Comparison of ENCODE assay signal across 8 cellular contexts in genomic region chr5:129852747-129853352, GRCh38. TPM values are rescaled to one million over a fixed set of nuclear protein-coding genes. Genes with fewer than 3 reads are reported as not detected.
DNase-seq lines count a peak whose midpoint lies in the region; ATAC-seq, FAIRE-seq and TF ChIP-seq lines count a peak whose summit lies in the region.

No MANE protein-coding gene starts in this region.

- DNase-seq in D721Med (ENCODE audit: insufficient read length, low spot score), result no peak
- DNase-seq in RKO (ENCODE audit: low spot score), result peak; percentile 64
- DNase-seq in activated T-helper 9 cell treated with anti-CD3 and anti-CD28 coated beads, Interleukin-2, amount 50 U/mL, for 16 hours (ENCODE audit: low read depth), result peak; percentile 48
- DNase-seq in ovary, result peak; percentile 28 to 64 (median 57)
- DNase-seq in type B pancreatic cell (ENCODE audit: extremely low spot score, unreplicated experiment), result peak; percentile 77

- no peaks in the 10 kb centered on the region for H3K36me3 Mint-ChIP-seq in type B pancreatic cell

- TF ChIP-seq EP300 in gastroesophageal sphincter (IDR thresholded peaks at IDR 0.05) (no peak), ovary (IDR thresholded peaks at IDR 0.05) (no peak)

- H3K27ac ChIP-seq in gastroesophageal sphincter, result no peak overlapping the region
- H3K27ac ChIP-seq in ovary, result no peak overlapping the region

- no peaks in the 10 kb centered on the region for H3K4me1 ChIP-seq in gastroesophageal sphincter
- H3K4me1 ChIP-seq in ovary (ENCODE audit: insufficient read depth), result no peaks in the 10 kb centered on the region

- intact Hi-C loops in ovary (cut with DNase I), result no loop called here

- H3K27ac Mint-ChIP-seq in type B pancreatic cell, result no peak overlapping the region

- H3K36me3 ChIP-seq in gastroesophageal sphincter (no peaks in the 10 kb centered on the region), ovary (no peaks in the 10 kb centered on the region)

- H3K4me3 ChIP-seq in gastroesophageal sphincter (no peak overlapping the region), ovary (no peak overlapping the region)

- H3K4me3 Mint-ChIP-seq in type B pancreatic cell, result no peak overlapping the region

- H3K9me3 Mint-ChIP-seq in type B pancreatic cell, result no peaks in the 10 kb centered on the region

- TF ChIP-seq CTCF in D721Med (IDR thresholded peaks at IDR 0.05; ENCODE audit: insufficient read depth, missing control alignments) (peak; percentile 97), gastroesophageal sphincter (IDR thresholded peaks at IDR 0.05) (peak; percentile 51 to 86 (median 76)), ovary (IDR thresholded peaks at IDR 0.05) (peak in 1 of 3 donors; percentile 39), type B pancreatic cell (conservative IDR thresholded peaks at IDR 0.05) (peak; percentile 96)

- peaks cover 10% of the 10 kb centered on the region for H3K27me3 Mint-ChIP-seq in type B pancreatic cell

- H3K27me3 ChIP-seq in gastroesophageal sphincter (no peaks in the 10 kb centered on the region), ovary (no peaks in the 10 kb centered on the region)

- WGBS in gastroesophageal sphincter (ENCODE audit: low coverage in 1 of 2), 2 donors, result 9 to 22% methylated on average over 4 to 6 of the region's 6 CpGs
- WGBS in ovary, 3 donors, result 31 to 37% (median 35%) methylated on average over 6 of the region's 6 CpGs

- H3K9me3 ChIP-seq in gastroesophageal sphincter (no peaks in the 10 kb centered on the region), ovary (no peaks in the 10 kb centered on the region)

- TF ChIP-seq POLR2A in gastroesophageal sphincter (IDR thresholded peaks at IDR 0.05), result no peak
- TF ChIP-seq POLR2A in ovary (IDR thresholded peaks at IDR 0.05), result no peak

- no peaks in the 10 kb centered on the region for H3K4me1 Mint-ChIP-seq in type B pancreatic cell (ENCODE audit: unreplicated experiment)

- peak; percentile 94 for ATAC-seq in GM19467 (IDR thresholded peaks at IDR 0.05; ENCODE audit: unreplicated experiment)
- ATAC-seq in HG03565 (IDR thresholded peaks at IDR 0.05; ENCODE audit: unreplicated experiment), result peak; percentile 98
- peak; percentile 77 for ATAC-seq in gastroesophageal sphincter

- FAIRE-seq in D721Med (lab: Jason Lieb, UNC), result peak; percentile 92

RNA-seq across cellular contexts. Expression of gene CHSY3, which starts 51.4 kb away (rescaled TPM):
- total RNA-seq in gastroesophageal sphincter (1 to 10 TPM in 3 of 4 donors, under 1 TPM in 1; 0.78 to 3.4 (median 2.8) TPM), ovary (1 to 10 TPM in 2 of 7 donors, under 1 TPM in 5; 0.13 to 2.2 (median 0.67) TPM), type B pancreatic cell (ENCODE audit: low replicate concordance) (0.86 and 4.9 TPM in 2 replicates)
- 1 to 10 TPM in 1 of 2 donors, under 1 TPM in 1; 0.74 to 5.5 TPM for polyA plus RNA-seq in ovary
